21 cellular contexts compared by ENCODE assay signal in the genomic region with DNA sequence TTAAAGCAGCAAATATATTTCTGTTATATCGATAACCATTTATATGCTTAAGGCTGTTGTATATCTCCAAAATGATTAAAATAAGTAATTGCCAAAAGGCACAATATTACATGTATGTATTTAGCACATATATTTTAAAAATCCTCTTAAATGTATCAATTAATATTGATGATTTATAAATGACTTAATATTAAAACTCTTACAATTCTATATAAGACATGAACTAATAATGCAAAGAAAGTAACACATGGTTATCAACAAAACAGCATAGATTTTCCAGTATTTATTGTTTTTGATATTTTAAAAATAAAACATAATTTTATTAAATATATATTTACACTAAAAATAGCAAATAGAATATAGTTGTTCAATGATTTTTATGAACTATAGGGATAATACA. TPM values are rescaled to one million over a fixed set of nuclear protein-coding genes. Genes with fewer than 3 reads are reported as not detected.
"Had no signal": no experiment of that assay in that cellular context is flagged by ENCODE, and none has a peak within 500 bp of the region (broad histone marks: within the 10 kb centered on the region; RNA-seq: fewer than 3 reads in every experiment).

No MANE protein-coding gene starts in this region.

- H3K36me3 ChIP-seq: SJCRH30 had no signal

- H3K9ac ChIP-seq: KMS-11 had no signal

- DNase-seq: IMR-90, Kasumi-1, MM.1S, NCI-H1092 treated with DMSO at 0.1 percent for 48 hours, NCI-H1436, NCI-H187, NCI-H2029, NCI-H2081 treated with DMSO at 0.1 percent for 48 hours, NCI-H2171, NCI-H226, NCI-H446, NCI-H510A, NCI-H524 treated with DMSO at 0.1 percent for 48 hours, NCI-H69, NCI-H774, SHP77 treated with DMSO at 0.1 percent for 48 hours, SJCRH30 had no signal

- H3K27me3 ChIP-seq: SJCRH30 had no signal

- H3K9me3 ChIP-seq: SJCRH30 had no signal

- H3K4me3 ChIP-seq: SJCRH30 had no signal

- H3K4me2 ChIP-seq: KMS-11 had no signal

- H3K27ac ChIP-seq: KMS-11, SJCRH30 had no signal

- ATAC-seq: Right ventricle myocardium inferior, SK-N-SH treated with all-trans-retinoic acid at 6 μM for 48 hours had no signal

RNA-seq across cellular contexts. Expression of gene PCDH9, which starts 32.4 kb away (rescaled TPM):
- total RNA-seq: HT-29 had no signal
